ENCODE assay signal across 8 cellular contexts in genomic region chr16:85799497-85800320, GRCh38. TPM values are rescaled to one million over a fixed set of nuclear protein-coding genes. Genes with fewer than 3 reads are reported as not detected.
DNase-seq lines count a peak whose midpoint lies in the region; ATAC-seq and TF ChIP-seq lines count a peak whose summit lies in the region.

Gene COX4I1, plus strand, starts transcription at chr16:85799695. Its CDS starts 1,511 bp downstream, at chr16:85801206.
Gene EMC8, minus strand, starts transcription at chr16:85799544. Its CDS starts 249 bp downstream, at chr16:85799295.

- peak; percentile 88 for ATAC-seq in GM19328 (IDR thresholded peaks at IDR 0.05; ENCODE audit: unreplicated experiment)
- ATAC-seq in HG03469 (IDR thresholded peaks at IDR 0.05; ENCODE audit: unreplicated experiment): peak; percentile 57
- ATAC-seq in left colon: peak; percentile 92

- peaks cover 46% of the 10 kb centered on the region for H3K4me1 Mint-ChIP-seq in activated CD4-positive, alpha-beta T cell treated with anti-CD3 and anti-CD28 coated beads, Interleukin-2, amount 10 ng/mL, durations not matched to agents 24 days and 14 days

- no peaks in the 10 kb centered on the region for H3K9me3 ChIP-seq in BLaER1 treated with 17β-estradiol and CSF1 and Interleukin-3, amounts not matched to agents 10 nM and 100 nM (replicated peaks in 1 of 11)

- peaks cover 71 to 94% (median 87%) of the 10 kb centered on the region in 11 experiments for H4K20me1 ChIP-seq in BLaER1 treated with 17β-estradiol and CSF1 and Interleukin-3, amounts not matched to agents 10 nM and 100 nM

- DNase-seq in NCI-H526 (lab: John Stamatoyannopoulos, UW) (peak; percentile 67 to 92), coronary artery (ENCODE audit: low spot score) (peak; percentile 95), left colon (peak; percentile 96 to 98)
- DNase-seq in activated CD4-positive, alpha-beta T cell treated with anti-CD3 and anti-CD28 coated beads, Interleukin-2, amount 10 ng/mL, durations not matched to agents 24 days and 14 days: peak; percentile 98
- DNase-seq in stimulated activated CD4-positive, alpha-beta T cell treated with anti-CD3 and anti-CD28 coated beads, Interleukin-1b, Interleukin-23, amount 100 ng/mL, for 4 hours (ENCODE audit: low read depth in 2 of 2): peak; percentile 86 to 92

- TF ChIP-seq CTCF in coronary artery (IDR thresholded peaks at IDR 0.05): no peak

- peak within 1 kb of the TSS; percentile 96 to 99 (median 98) for H3K27ac ChIP-seq in BLaER1 treated with 17β-estradiol and CSF1 and Interleukin-3, amounts not matched to agents 10 nM and 100 nM
- peak within 1 kb of the TSS; percentile 83 to 88 for H3K27ac ChIP-seq in coronary artery

- H3K9ac ChIP-seq in BLaER1 treated with 17β-estradiol and CSF1 and Interleukin-3, amounts not matched to agents 10 nM and 100 nM: peak within 1 kb of the TSS; percentile 96 to 100 (median 99)

- peak within 1 kb of the TSS; percentile 94 to 100 (median 98) for H3K4me2 ChIP-seq in BLaER1 treated with 17β-estradiol and CSF1 and Interleukin-3, amounts not matched to agents 10 nM and 100 nM

- no peaks in the 10 kb centered on the region for H3K9me3 Mint-ChIP-seq in activated CD4-positive, alpha-beta T cell treated with anti-CD3 and anti-CD28 coated beads, Interleukin-2, amount 10 ng/mL, durations not matched to agents 24 days and 14 days

- H3K36me3 Mint-ChIP-seq in activated CD4-positive, alpha-beta T cell treated with anti-CD3 and anti-CD28 coated beads, Interleukin-2, amount 10 ng/mL, durations not matched to agents 24 days and 14 days (ENCODE audit: low read depth): peaks cover 58% of the 10 kb centered on the region

- H3K4me3 ChIP-seq in BLaER1 treated with 17β-estradiol and CSF1 and Interleukin-3, amounts not matched to agents 10 nM and 100 nM: peak within 1 kb of the TSS; percentile 95 to 100 (median 99)
- H3K4me3 ChIP-seq in coronary artery: peak within 1 kb of the TSS; percentile 91

- H3K4me3 Mint-ChIP-seq in activated CD4-positive, alpha-beta T cell treated with anti-CD3 and anti-CD28 coated beads, Interleukin-2, amount 10 ng/mL, durations not matched to agents 24 days and 14 days: peak within 1 kb of the TSS; percentile 92

- peaks cover 24 to 47% (median 32%) of the 10 kb centered on the region in 10 experiments for H3K4me1 ChIP-seq in BLaER1 treated with 17β-estradiol and CSF1 and Interleukin-3, amounts not matched to agents 10 nM and 100 nM

- H3K27me3 Mint-ChIP-seq in activated CD4-positive, alpha-beta T cell treated with anti-CD3 and anti-CD28 coated beads, Interleukin-2, amount 10 ng/mL, durations not matched to agents 24 days and 14 days: no peaks in the 10 kb centered on the region

- intact Hi-C loops in activated CD4-positive, alpha-beta T cell treated with anti-CD3 and anti-CD28 coated beads, Interleukin-2, amount 10 ng/mL, durations not matched to agents 24 days and 14 days (cut with micrococcal nuclease): loop anchor here (2.0 kb wide), 2 partner anchors 111 to 245 kb away; partner anchors contain the start of gene GINS2
- intact Hi-C loops in left colon (cut with DNase I, micrococcal nuclease): no loop called here

- H3K27me3 ChIP-seq in BLaER1 treated with 17β-estradiol and CSF1 and Interleukin-3, amounts not matched to agents 10 nM and 100 nM: no peaks in the 10 kb centered on the region

- H3K36me3 ChIP-seq in BLaER1 treated with 17β-estradiol and CSF1 and Interleukin-3, amounts not matched to agents 10 nM and 100 nM: peaks cover 60 to 72% (median 66%) of the 10 kb centered on the region in 11 experiments

- H3K27ac Mint-ChIP-seq in activated CD4-positive, alpha-beta T cell treated with anti-CD3 and anti-CD28 coated beads, Interleukin-2, amount 10 ng/mL, durations not matched to agents 24 days and 14 days: peak within 1 kb of the TSS; percentile 97

RNA-seq across cellular contexts. Expression of gene COX4I1, which starts in this region (rescaled TPM):
- 555 and 569 TPM in 2 replicates for total RNA-seq in activated CD4-positive, alpha-beta T cell treated with anti-CD3 and anti-CD28 coated beads, Interleukin-2, amount 10 ng/mL, durations not matched to agents 24 days and 14 days
- total RNA-seq in left colon: 1,000 to 10,000 TPM; 1,115 to 1,368 TPM

RNA-seq across cellular contexts. Expression of gene EMC8, which starts in this region (rescaled TPM):
- 49.1 and 57.1 TPM in 2 replicates for total RNA-seq in activated CD4-positive, alpha-beta T cell treated with anti-CD3 and anti-CD28 coated beads, Interleukin-2, amount 10 ng/mL, durations not matched to agents 24 days and 14 days
- total RNA-seq in left colon: 10 to 100 TPM; 31.2 to 31.3 TPM

Comparison
In these comparisons a context has a peak if more than half of its experiments do, and no peak if none do; other contexts are left out.
1. Peak in every context shown above with its lines: DNase-seq, ATAC-seq, H3K4me3 ChIP-seq and H3K27ac ChIP-seq.